ENCODE assay signal across 33 cellular contexts in genomic region chr17:3527468-3527867, GRCh38. TPM values are rescaled to one million over a fixed set of nuclear protein-coding genes. Genes with fewer than 3 reads are reported as not detected.
"Had no signal": no experiment of that assay in that cellular context is flagged by ENCODE, and none has a peak within 500 bp of the region (broad histone marks: within the 10 kb centered on the region; RNA-seq: fewer than 3 reads in every experiment).

No MANE protein-coding gene starts in this region.

- H3K9me3 ChIP-seq: esophagus muscularis mucosa, gastroesophageal sphincter, heart right ventricle, left lung, neutrophil, psoas muscle, suprapubic skin, thyroid gland, vagina had no signal

- FAIRE-seq: endothelial cell of umbilical vein, islet of Langerhans had no signal

- H3K36me3 ChIP-seq: esophagus muscularis mucosa, gastroesophageal sphincter, heart right ventricle, left lung, neutrophil, thyroid gland, vagina had no signal

- H3K4me1 ChIP-seq: foreskin keratinocyte, left lung, psoas muscle, thyroid gland, vagina had no signal

- H3K27me3 ChIP-seq: foreskin keratinocyte, neutrophil, suprapubic skin, thyroid gland, vagina had no signal

- H3K4me3 ChIP-seq: coronary artery, esophagus muscularis mucosa, gastroesophageal sphincter, heart right ventricle, left lung, psoas muscle, skin epidermis, suprapubic skin, thyroid gland, vagina had no signal

- DNase-seq: dermis blood vessel endothelial cell; effector memory CD4-positive, alpha-beta T cell; foreskin keratinocyte; glutamatergic neuron; heart right ventricle; hippocampal formation; left cardiac atrium; left lung; mesendoderm; naive thymus-derived CD8-positive, alpha-beta T cell; nephron progenitor cell; psoas muscle; right cardiac atrium; stimulated activated CD4-positive, alpha-beta T cell treated with anti-CD3 and anti-CD28 coated beads, Interleukin-15, amount 100 ng/mL, for 24 hours; stimulated activated CD4-positive, alpha-beta T cell treated with anti-CD3 and anti-CD28 coated beads, Interleukin-2, amount 100 ng/mL, for 48 hours; stimulated activated naive B cell treated with anti-CD40 and anti-IgM and Interleukin-4, amounts not matched to agents 10 μg/mL and 1 μg/mL and 100 μg/mL, for 72 hours; thyroid gland; trophoblast cell had no signal

- H3K27ac ChIP-seq: coronary artery, foreskin keratinocyte, left lung, neutrophil, psoas muscle, skin epidermis, suprapubic skin, thyroid gland, vagina had no signal

RNA-seq across cellular contexts. Expression of gene TRPV3, which starts 30.1 kb away (rescaled TPM):
- total RNA-seq: dermis blood vessel endothelial cell, endothelial cell of umbilical vein had no signal

RNA-seq across cellular contexts. Expression of gene ASPA, which starts 51.7 kb away (rescaled TPM):
- total RNA-seq: dermis blood vessel endothelial cell; endothelial cell of umbilical vein; foreskin keratinocyte; kidney epithelial cell; lung microvascular endothelial cell; naive thymus-derived CD8-positive, alpha-beta T cell had no signal
- polyA plus RNA-seq: foreskin keratinocyte; naive thymus-derived CD8-positive, alpha-beta T cell had no signal

RNA-seq across cellular contexts. Expression of gene SPATA22, which starts 55.8 kb away (rescaled TPM):
- total RNA-seq: endothelial cell of umbilical vein, epithelial cell of proximal tubule, foreskin keratinocyte, kidney epithelial cell, myocyte, renal cortical epithelial cell, suprapubic skin, ureter, vagina had no signal
- polyA plus RNA-seq: foreskin keratinocyte; naive thymus-derived CD8-positive, alpha-beta T cell had no signal
